In the genomic region with DNA sequence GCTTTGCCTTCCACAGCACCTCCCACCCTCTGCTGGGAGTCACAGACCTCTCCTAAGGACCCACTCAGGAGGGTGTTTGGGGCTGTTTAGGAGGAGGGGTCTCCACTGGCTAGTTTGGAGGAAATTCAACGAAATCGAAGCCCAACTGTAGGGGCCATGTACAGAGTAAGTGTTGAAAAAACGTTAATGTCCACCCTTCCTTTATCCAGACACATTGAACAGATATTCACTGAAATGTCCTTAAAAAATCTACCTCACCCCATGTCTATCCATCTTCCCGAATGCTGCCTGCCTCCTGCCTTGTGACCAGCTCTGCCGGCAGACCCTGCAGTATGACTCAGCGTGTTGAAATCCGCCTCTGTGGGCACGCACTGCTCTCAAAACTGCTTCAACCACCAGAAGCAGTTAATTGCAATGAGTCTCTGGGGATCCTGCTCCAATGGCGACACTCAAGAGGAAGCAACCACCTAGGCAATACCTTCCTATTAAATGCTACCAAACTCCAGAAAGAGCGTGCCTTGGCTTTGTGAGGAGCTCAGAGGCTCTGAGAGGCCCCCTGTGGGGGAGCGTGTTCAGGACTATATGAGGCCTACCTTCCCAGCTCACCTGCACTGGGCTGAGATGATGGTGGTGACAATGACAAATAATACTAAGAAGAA, we compare ENCODE assay signal across 8 cellular contexts.
DNase-seq lines count a peak whose midpoint lies in the region; ATAC-seq and TF ChIP-seq lines count a peak whose summit lies in the region.

No MANE protein-coding gene starts in this region.

- H3K27ac ChIP-seq in breast epithelium, result peak overlapping the region; percentile 72 to 82

- TF ChIP-seq POLR2A in breast epithelium (IDR thresholded peaks at IDR 0.05), result no peak

- H3K27me3 ChIP-seq in breast epithelium, result no peaks in the 10 kb centered on the region

- no peaks in the 10 kb centered on the region for H3K4me1 ChIP-seq in breast epithelium

- no peaks in the 10 kb centered on the region for H3K9me3 ChIP-seq in breast epithelium

- intact Hi-C loops in breast epithelium (cut with DNase I; ENCODE audit: low total_unique reads), result no loop called here

- DNase-seq in NCI-H510A (lab: John Stamatoyannopoulos, UW) (peak; percentile 66), breast epithelium (ENCODE audit: low spot score in 2 of 2) (no peak), kidney tubule cell (ENCODE audit: low spot score) (peak; percentile 73), stromal cell of bone marrow (ENCODE audit: low read depth) (peak; percentile 89)
- no peak for DNase-seq in stimulated activated CD4-positive, alpha-beta T cell treated with anti-CD3 and anti-CD28 coated beads, Interleukin-4, amount 100 ng/mL, for 24 hours

- TF ChIP-seq CTCF in breast epithelium (IDR thresholded peaks at IDR 0.05), result no peak

- no peaks in the 10 kb centered on the region for H3K36me3 ChIP-seq in breast epithelium

- no peak overlapping the region for H3K4me3 ChIP-seq in breast epithelium

- ATAC-seq in GM21737 (IDR thresholded peaks at IDR 0.05; ENCODE audit: unreplicated experiment) (peak; percentile 58), HG03354 (IDR thresholded peaks at IDR 0.05; ENCODE audit: poor library complexity, severe bottlenecking, unreplicated experiment) (no peak), GM21825 (IDR thresholded peaks at IDR 0.05; ENCODE audit: unreplicated experiment) (no peak)

Comparison
In these comparisons a context has a peak if more than half of its experiments do, and no peak if none do; other contexts are left out.
1. DNase-seq: peak in NCI-H510A (single experiment), kidney tubule cell (single experiment) and stromal cell of bone marrow (single experiment); none in breast epithelium (0 of 2) and stimulated activated CD4-positive, alpha-beta T cell treated with anti-CD3 and anti-CD28 coated beads, Interleukin-4, amount 100 ng/mL, for 24 hours (single experiment).